ENCODE assay signal across 13 cellular contexts in the genomic region with DNA sequence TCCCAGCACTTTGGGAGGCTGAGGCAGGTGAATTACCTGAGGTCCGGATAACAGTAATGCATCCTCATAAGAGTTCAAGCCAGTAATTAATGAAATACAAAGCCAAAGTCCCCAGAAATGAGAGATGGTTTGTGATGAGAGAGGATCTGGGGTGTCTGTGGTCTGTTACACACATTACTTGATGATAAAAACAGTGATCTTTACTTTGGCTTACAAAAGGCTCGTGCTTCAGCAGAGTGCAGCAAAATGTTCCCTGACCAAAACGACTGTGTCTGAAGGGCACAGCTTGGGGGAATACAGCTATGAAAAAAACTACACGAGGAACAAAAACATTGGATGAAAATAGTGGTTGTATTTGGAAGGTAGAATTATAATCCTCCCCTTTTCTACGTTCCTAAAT. TPM values are rescaled to one million over a fixed set of nuclear protein-coding genes. Genes with fewer than 3 reads are reported as not detected.
DNase-seq lines count a peak whose midpoint lies in the region; ATAC-seq, FAIRE-seq and TF ChIP-seq lines count a peak whose summit lies in the region.
"Had no signal": no experiment of that assay in that cellular context is flagged by ENCODE, and none has a peak within 500 bp of the region (broad histone marks: within the 10 kb centered on the region; RNA-seq: fewer than 3 reads in every experiment).

No MANE protein-coding gene starts in this region.

- TF ChIP-seq CTCF in K562 (IDR thresholded peaks at IDR 0.05 in 2 of 3, conservative IDR thresholded peaks at IDR 0.05 in 1 of 3; ENCODE audit: insufficient read depth in 2 of 3, low read depth in 1 of 3, low read length in 3 of 3) (no peak), neutrophil (IDR thresholded peaks at IDR 0.05) (no peak), GM13976 (IDR thresholded peaks at IDR 0.05; ENCODE audit: borderline replicate concordance, control extremely low read depth, extremely low read depth, insufficient read depth, missing control alignments) (no peak)

- no peaks in the 10 kb centered on the region; the same call in 2 of the 3 replicates for H3K79me2 ChIP-seq in K562 (ENCODE audit: control insufficient read depth, insufficient read depth, low read length)

- no peak for TF ChIP-seq RAD21 in K562 (CRISPR knock-in tag; conservative IDR thresholded peaks at IDR 0.05 in 1 of 2, IDR thresholded peaks at IDR 0.05 in 1 of 2)

- TF ChIP-seq POLR2A in K562 (conservative IDR thresholded peaks at IDR 0.05): no peak

- intact Hi-C loops in K562 (cut with micrococcal nuclease): loop anchor here (2.0 kb wide), 1 partner anchor 28 kb away; no protein-coding TSS in a partner anchor

- peak overlapping the region; percentile 10 to 85 (median 67); a peak in 19 of 22 replicates for H3K27ac ChIP-seq in BLaER1 treated with 17β-estradiol and CSF1 and Interleukin-3, amounts not matched to agents 10 nM and 100 nM
- H3K27ac ChIP-seq in KOPT-K1 (ENCODE audit: low read depth, low read length, poor library complexity, severe bottlenecking) (peak overlapping the region; percentile 51), K562 (ENCODE audit: extremely low read depth, low read depth, low read length) (peak overlapping the region; percentile 70), neutrophil (peak overlapping the region; percentile 73)
- H3K27ac ChIP-seq: SK-N-MC had no signal

- H3K4me1 ChIP-seq in BLaER1 treated with 17β-estradiol and CSF1 and Interleukin-3, amounts not matched to agents 10 nM and 100 nM: peaks cover 27 to 95% (median 69%) of the 10 kb centered on the region in 10 experiments
- H3K4me1 ChIP-seq in K562 (replicated peaks in 1 of 2; ENCODE audit: control insufficient read depth in 2 of 2, insufficient read depth in 2 of 2, low read length in 2 of 2) (peaks cover 0 to 14% of the 10 kb centered on the region in 2 experiments; a peak in 3 of 5 replicates), neutrophil (ENCODE audit: control insufficient read depth in 1 of 2, insufficient read depth in 1 of 2, low read depth in 1 of 2, low read length in 1 of 2) (peaks cover 43 to 62% of the 10 kb centered on the region in 2 experiments)
- H3K4me1 ChIP-seq: Caco-2 had no signal

- FAIRE-seq in K562 (lab: Jason Lieb, UNC): no peak

- peak overlapping the region; percentile 40 to 92 (median 75); a peak in 21 of 22 replicates for H3K4me2 ChIP-seq in BLaER1 treated with 17β-estradiol and CSF1 and Interleukin-3, amounts not matched to agents 10 nM and 100 nM
- H3K4me2 ChIP-seq in K562 (ENCODE audit: insufficient read depth, low read length): peak overlapping the region; percentile 64

- peaks cover 0 to 29% (median 19%) of the 10 kb centered on the region in 11 experiments; a peak in 17 of 22 replicates for H3K9me3 ChIP-seq in BLaER1 treated with 17β-estradiol and CSF1 and Interleukin-3, amounts not matched to agents 10 nM and 100 nM (replicated peaks in 1 of 11)
- H3K9me3 ChIP-seq in KOPT-K1 (ENCODE audit: insufficient read depth, low read length, poor library complexity, severe bottlenecking) (no peaks in the 10 kb centered on the region), K562 (replicated peaks; ENCODE audit: control insufficient read depth, insufficient read depth, low read depth, low read length) (no peaks in the 10 kb centered on the region), neutrophil (no peaks in the 10 kb centered on the region)
- H3K9me3 ChIP-seq: Caco-2 had no signal

- in situ Hi-C loops in K562 (cut with MboI): no loop called here
- in situ Hi-C loops in GM13976 (cut with MboI; ENCODE audit: low sequenced_read_pairs, unreplicated experiment): no loop called here

- H3K4me3 ChIP-seq in BLaER1 treated with 17β-estradiol and CSF1 and Interleukin-3, amounts not matched to agents 10 nM and 100 nM: peak overlapping the region in 1 of 10 experiments; percentile 10; a peak in 1 of 20 replicates
- H3K4me3 ChIP-seq in K562: no peak overlapping the region
- H3K4me3 ChIP-seq in neutrophil (ENCODE audit: low read depth in 1 of 2, low read length in 1 of 2): no peak overlapping the region
- H3K4me3 ChIP-seq: SK-N-MC had no signal

- peaks cover 0 to 34% (median 20%) of the 10 kb centered on the region in 11 experiments; a peak in 15 of 22 replicates for H3K36me3 ChIP-seq in BLaER1 treated with 17β-estradiol and CSF1 and Interleukin-3, amounts not matched to agents 10 nM and 100 nM
- H3K36me3 ChIP-seq in KOPT-K1 (ENCODE audit: insufficient read depth, low read length): no peaks in the 10 kb centered on the region
- H3K36me3 ChIP-seq in K562 (ENCODE audit: control insufficient read depth, insufficient read depth, low read length): no peaks in the 10 kb centered on the region
- H3K36me3 ChIP-seq in neutrophil: no peaks in the 10 kb centered on the region

- DNase-seq in K562 (ENCODE audit: extremely low read depth in 1 of 4, low spot score in 3 of 4) (no peak), NCI-H2196 (lab: John Stamatoyannopoulos, UW; ENCODE audit: unreplicated experiment) (no peak), NCI-H1417 treated with DMSO at 0.1 percent for 48 hours (lab: John Stamatoyannopoulos, UW) (no peak), GM13976 (ENCODE audit: low spot score) (no peak)
- DNase-seq in stimulated activated CD4-positive, alpha-beta T cell treated with anti-CD3 and anti-CD28 coated beads, Interleukin-1b, Interleukin-23, amount 100 ng/mL, for 48 hours: no peak
- DNase-seq: activated CD4-positive, alpha-beta T cell treated with anti-CD3 and anti-CD28 coated beads, Interleukin-2, amount 50 U/mL, for 48 hours; Caco-2; NCI-H1436 treated with DMSO at 0.1 percent for 48 hours; NCI-H526 treated with DMSO at 0.1 percent for 48 hours had no signal

- ATAC-seq in K562: peak; percentile 33

- CTCF ChIA-PET in K562 (lab: Yijun Ruan, JAX; ENCODE audit: low intra/inter-chr PET ratio): no interaction called here

- H3K9ac ChIP-seq in BLaER1 treated with 17β-estradiol and CSF1 and Interleukin-3, amounts not matched to agents 10 nM and 100 nM: peak overlapping the region in 9 of 11 experiments; percentile 11 to 71 (median 56); a peak in 14 of 22 replicates
- peak overlapping the region in 1 of 2 experiments; percentile 47; a peak in 2 of 4 replicates for H3K9ac ChIP-seq in K562 (ENCODE audit: insufficient read depth in 1 of 2, low read depth in 2 of 2, low read length in 2 of 2)

- H4K20me1 ChIP-seq in BLaER1 treated with 17β-estradiol and CSF1 and Interleukin-3, amounts not matched to agents 10 nM and 100 nM: peaks cover 0 to 21% (median 0%) of the 10 kb centered on the region in 11 experiments; a peak in 3 of 22 replicates
- no peaks in the 10 kb centered on the region for H4K20me1 ChIP-seq in K562 (replicated peaks; ENCODE audit: control insufficient read depth, insufficient read depth, low read length)

- POLR2A ChIA-PET in K562 (lab: Yijun Ruan, JAX): interaction anchor here (0.6 to 1.4 kb wide), 5 partner anchors 14 to 90 kb away, joined by 3 to 5 read pairs (median 4); no protein-coding TSS in a partner anchor

- no peak for TF ChIP-seq EP300 in K562 (IDR thresholded peaks at IDR 0.05; ENCODE audit: low read length)

- peaks cover 4% of the 10 kb centered on the region for H3K9me1 ChIP-seq in K562 (ENCODE audit: control insufficient read depth, insufficient read depth, low read length)

- H2AFZ ChIP-seq in K562 (ENCODE audit: low read depth, low read length): peak overlapping the region; percentile 60

- no peaks in the 10 kb centered on the region for H3K27me3 ChIP-seq in BLaER1 treated with 17β-estradiol and CSF1 and Interleukin-3, amounts not matched to agents 10 nM and 100 nM
- H3K27me3 ChIP-seq in K562 (ENCODE audit: control insufficient read depth in 2 of 2, insufficient read depth in 2 of 2, low read length in 2 of 2) (no peaks in the 10 kb centered on the region), neutrophil (peaks cover 26% of the 10 kb centered on the region)

- no TSS peak for BruUV-seq in K562 (replicated peaks; lab: Mats Ljungman, UMichigan)

- 1% methylated on average over 5 of the region's 5 CpGs for WGBS in K562 (ENCODE audit: insufficient coverage, low coverage, missing lambda C conversion rate)

TF ChIP-seq in K562, 482 proteins besides CTCF, POLR2A, EP300 and RAD21 (continues in another document):
- TF ChIP-seq ZNF511 (CRISPR knock-in tag; IDR thresholded peaks at IDR 0.05): no peak
- TF ChIP-seq, protein P1, sequence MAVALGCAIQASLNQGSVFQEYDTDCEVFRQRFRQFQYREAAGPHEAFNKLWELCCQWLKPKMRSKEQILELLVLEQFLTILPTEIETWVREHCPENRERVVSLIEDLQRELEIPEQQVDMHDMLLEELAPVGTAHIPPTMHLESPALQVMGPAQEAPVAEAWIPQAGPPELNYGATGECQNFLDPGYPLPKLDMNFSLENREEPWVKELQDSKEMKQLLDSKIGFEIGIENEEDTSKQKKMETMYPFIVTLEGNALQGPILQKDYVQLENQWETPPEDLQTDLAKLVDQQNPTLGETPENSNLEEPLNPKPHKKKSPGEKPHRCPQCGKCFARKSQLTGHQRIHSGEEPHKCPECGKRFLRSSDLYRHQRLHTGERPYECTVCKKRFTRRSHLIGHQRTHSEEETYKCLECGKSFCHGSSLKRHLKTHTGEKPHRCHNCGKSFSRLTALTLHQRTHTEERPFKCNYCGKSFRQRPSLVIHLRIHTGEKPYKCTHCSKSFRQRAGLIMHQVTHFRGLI (CRISPR knock-in tag; IDR thresholded peaks at IDR 0.05): no peak

RNA-seq across cellular contexts. Expression of gene CRTC3, which starts 40.9 kb away (rescaled TPM):
- total RNA-seq in K562 (2011; cell fraction: chromatin; rRNA removed; ENCODE audit: low replicate concordance): 42.0 and 91.0 TPM in 2 replicates
- total RNA-seq in K562 (2011; cell fraction: nucleolus; rRNA removed): 25.7 and 27.0 TPM in 2 replicates
- 50.7 and 99.0 TPM in 2 replicates for total RNA-seq in K562 (2011; cell fraction: nucleoplasm; rRNA removed)
- total RNA-seq in K562 (2014; rRNA removed): 7.5 and 9.1 TPM in 2 replicates
- 9.4 and 10.0 TPM in 2 replicates for total RNA-seq in K562 (2014; rRNA removed; fragmentation: Illumina TruSeq; extraction: Trizol)
- total RNA-seq in K562 (2015; rRNA removed; fragmentation: Illumina TruSeq; extraction: Trizol): 11.3 and 11.6 TPM in 2 replicates
- total RNA-seq in K562 (2021): 18.5 and 19.0 TPM in 2 replicates
- polyA plus RNA-seq in K562 (2011; rRNA removed): 14.1 and 17.2 TPM in 2 replicates
- polyA plus RNA-seq in K562 (2011; cell fraction: cytosol; rRNA removed): 8.3 and 11.0 TPM in 2 replicates
- polyA plus RNA-seq in K562 (2011; cell fraction: nucleus; rRNA removed): 17.7 and 22.6 TPM in 2 replicates
- 12.6 and 15.1 TPM in 2 replicates for polyA plus RNA-seq in K562 (2012)
- 12.7 and 13.8 TPM in 2 replicates for polyA plus RNA-seq in K562 (2014; fragmentation: Illumina TruSeq; extraction: Trizol)
- 1 to 10 TPM; 1.2 to 2.1 TPM for polyA plus RNA-seq in K562 (2014; fragmentation: Nextera tagmentation; extraction: Ambion mirVana)
- 9.1 and 11.7 TPM in 2 replicates for polyA plus RNA-seq in K562 (2014; rRNA removed)
- 21.2 and 24.0 TPM in 2 replicates for polyA minus RNA-seq in K562 (2011; rRNA and poly(A)+ RNA removed)
- polyA minus RNA-seq in K562 (2011; cell fraction: cytosol; rRNA and poly(A)+ RNA removed): 10.8 and 14.3 TPM in 2 replicates
- polyA minus RNA-seq in K562 (2011; cell fraction: nucleus; rRNA and poly(A)+ RNA removed): 14.9 and 20.8 TPM in 2 replicates
